ENCODE assay signal across 12 cellular contexts in the genomic region with DNA sequence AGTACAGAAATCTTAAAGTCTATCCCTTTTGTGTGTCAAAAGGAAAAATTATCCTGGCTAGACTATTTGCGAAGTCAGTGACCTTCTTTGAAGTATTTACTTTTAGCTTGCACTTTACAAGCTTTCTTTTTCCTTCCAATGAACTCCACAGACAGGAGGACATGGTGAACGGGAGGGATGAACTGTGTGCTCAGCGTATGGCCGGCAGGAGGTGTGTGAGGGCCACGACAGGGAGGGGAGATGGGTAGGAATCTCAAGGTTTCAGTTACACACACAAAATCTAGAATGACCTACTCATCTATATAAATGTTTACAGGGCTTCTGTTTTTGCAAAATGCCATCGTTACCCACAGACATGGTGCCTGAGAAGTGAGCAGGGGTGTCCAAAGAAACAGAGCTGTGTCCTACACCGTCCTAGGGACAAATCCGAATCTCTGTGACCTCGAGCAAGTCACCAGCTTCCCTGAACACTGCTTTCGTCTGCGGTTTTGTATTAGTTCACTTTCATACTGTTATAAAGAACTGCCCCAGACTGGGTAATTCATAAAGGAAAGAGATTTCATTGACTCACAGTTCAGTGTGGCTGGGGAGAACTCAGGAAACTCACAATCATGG.
A peak's percentile ranks its signal among the peaks of the same experiment; 100 is the strongest.
DNase-seq lines count a peak whose midpoint lies in the region; ATAC-seq and TF ChIP-seq lines count a peak whose summit lies in the region.
"Had no signal": no experiment of that assay in that cellular context is flagged by ENCODE, and none has a peak within 500 bp of the region (broad histone marks: within the 10 kb centered on the region; RNA-seq: fewer than 3 reads in every experiment).

No MANE protein-coding gene starts in this region.

- no peak for ATAC-seq in activated T-helper 17 cell treated with anti-CD3 and anti-CD28 coated beads, Interleukin-2, amount 50 U/mL, for 72 hours (replicated peaks)
- ATAC-seq: gastrocnemius medialis had no signal

- H2AFZ ChIP-seq in neural progenitor cell (replicated peaks) = no peak overlapping the region

- H3K27ac ChIP-seq in neural progenitor cell (no peak overlapping the region), right atrium auricular region (no peak overlapping the region)
- H3K27ac ChIP-seq: gastrocnemius medialis, sigmoid colon had no signal

- no peaks in the 10 kb centered on the region for H3K4me1 ChIP-seq in adipocyte (ENCODE audit: control insufficient read depth, insufficient read depth, low read length)
- H3K4me1 ChIP-seq in neural progenitor cell = no peaks in the 10 kb centered on the region
- H3K4me1 ChIP-seq in right atrium auricular region = no peaks in the 10 kb centered on the region
- H3K4me1 ChIP-seq: gastrocnemius medialis, sigmoid colon had no signal

- H3K4me3 Mint-ChIP-seq in neural progenitor cell = no peak overlapping the region
- H3K4me3 Mint-ChIP-seq in activated T-helper 1 cell treated with anti-CD3 and anti-CD28 coated beads, Interleukin-12 subunit alpha, Interleukin-12 subunit beta, Interleukin-2, Interleukin-4 antibody, amounts not matched to agents 30 ng/mL and 10 ng/mL and 1 ng/mL, durations not matched to agents 14 hours and 24 hours and 36 hours = no peak overlapping the region
- H3K4me3 Mint-ChIP-seq in activated T-helper 17 cell treated with anti-CD3 and anti-CD28 coated beads, Interleukin-2, amount 50 U/mL, for 72 hours = no peak overlapping the region

- peak; percentile 1 for DNase-seq in DMS53 treated with DMSO at 0.1 percent for 48 hours (lab: John Stamatoyannopoulos, UW; ENCODE audit: unreplicated experiment)
- DNase-seq in NCI-H2227 (lab: John Stamatoyannopoulos, UW; ENCODE audit: unreplicated experiment) = peak; percentile 18
- peak; percentile 17 for DNase-seq in adipocyte (ENCODE audit: low read depth)
- DNase-seq in neural progenitor cell (ENCODE audit: low spot score) = peak; percentile 34
- no peak for DNase-seq in activated T-helper 1 cell treated with anti-CD3 and anti-CD28 coated beads, Interleukin-12 subunit alpha, Interleukin-12 subunit beta, Interleukin-2, Interleukin-4 antibody, amounts not matched to agents 30 ng/mL and 10 ng/mL and 1 ng/mL, durations not matched to agents 14 hours and 24 hours and 36 hours (ENCODE audit: low spot score)
- no peak for DNase-seq in right atrium auricular region (ENCODE audit: low spot score)
- DNase-seq: activated CD4-positive, alpha-beta T cell treated with anti-CD3 and anti-CD28 coated beads for 4 hours; effector memory CD4-positive, alpha-beta T cell; gastrocnemius medialis; sigmoid colon had no signal

- no peaks in the 10 kb centered on the region for H3F3A ChIP-seq in neural progenitor cell (ENCODE audit: low read depth)

- no peaks in the 10 kb centered on the region for H3K4me1 Mint-ChIP-seq in neural progenitor cell
- H3K4me1 Mint-ChIP-seq in activated T-helper 1 cell treated with anti-CD3 and anti-CD28 coated beads, Interleukin-12 subunit alpha, Interleukin-12 subunit beta, Interleukin-2, Interleukin-4 antibody, amounts not matched to agents 30 ng/mL and 10 ng/mL and 1 ng/mL, durations not matched to agents 14 hours and 24 hours and 36 hours (ENCODE audit: low read depth) = no peaks in the 10 kb centered on the region
- no peaks in the 10 kb centered on the region for H3K4me1 Mint-ChIP-seq in activated T-helper 17 cell treated with anti-CD3 and anti-CD28 coated beads, Interleukin-2, amount 50 U/mL, for 72 hours

- TF ChIP-seq CTCF in neural progenitor cell (IDR thresholded peaks at IDR 0.05) = peak; percentile 43
- no peak for TF ChIP-seq CTCF in right atrium auricular region (IDR thresholded peaks at IDR 0.05)

- H3K36me3 ChIP-seq in adipocyte (ENCODE audit: control insufficient read depth, insufficient read depth, low read length, severe bottlenecking) (no peaks in the 10 kb centered on the region), neural progenitor cell (no peaks in the 10 kb centered on the region), right atrium auricular region (no peaks in the 10 kb centered on the region)
- H3K36me3 ChIP-seq: gastrocnemius medialis, sigmoid colon had no signal

- peaks cover 2% of the 10 kb centered on the region for H3K27me3 Mint-ChIP-seq in neural progenitor cell (ENCODE audit: insufficient read depth, low read depth)
- no peaks in the 10 kb centered on the region for H3K27me3 Mint-ChIP-seq in activated T-helper 1 cell treated with anti-CD3 and anti-CD28 coated beads, Interleukin-12 subunit alpha, Interleukin-12 subunit beta, Interleukin-2, Interleukin-4 antibody, amounts not matched to agents 30 ng/mL and 10 ng/mL and 1 ng/mL, durations not matched to agents 14 hours and 24 hours and 36 hours (ENCODE audit: insufficient read depth)
- no peaks in the 10 kb centered on the region for H3K27me3 Mint-ChIP-seq in activated T-helper 17 cell treated with anti-CD3 and anti-CD28 coated beads, Interleukin-2, amount 50 U/mL, for 72 hours

- H3K27me3 ChIP-seq in adipocyte (replicated peaks; ENCODE audit: control insufficient read depth, insufficient read depth, low read length) (no peaks in the 10 kb centered on the region), neural progenitor cell (no peaks in the 10 kb centered on the region), right atrium auricular region (no peaks in the 10 kb centered on the region)
- H3K27me3 ChIP-seq: gastrocnemius medialis, sigmoid colon had no signal

- H4K20me1 ChIP-seq in neural progenitor cell (ENCODE audit: low read depth) = no peaks in the 10 kb centered on the region

- H3K27ac Mint-ChIP-seq in neural progenitor cell = no peak overlapping the region
- no peak overlapping the region for H3K27ac Mint-ChIP-seq in activated T-helper 1 cell treated with anti-CD3 and anti-CD28 coated beads, Interleukin-12 subunit alpha, Interleukin-12 subunit beta, Interleukin-2, Interleukin-4 antibody, amounts not matched to agents 30 ng/mL and 10 ng/mL and 1 ng/mL, durations not matched to agents 14 hours and 24 hours and 36 hours
- no peak overlapping the region for H3K27ac Mint-ChIP-seq in activated T-helper 17 cell treated with anti-CD3 and anti-CD28 coated beads, Interleukin-2, amount 50 U/mL, for 72 hours
- H3K27ac Mint-ChIP-seq: activated T-helper 2 cell treated with anti-CD3 and anti-CD28 coated beads, Interferon-gamma antibody, Interleukin-2, Interleukin-4, amounts not matched to agents 10 μg/mL and 5 μg/mL and 100 μg/mL, durations not matched to agents 14 hours and 24 hours and 36 hours had no signal

- H3K9me3 ChIP-seq in adipocyte (ENCODE audit: control insufficient read depth, low read length) (no peaks in the 10 kb centered on the region), neural progenitor cell (ENCODE audit: low read depth) (no peaks in the 10 kb centered on the region), right atrium auricular region (no peaks in the 10 kb centered on the region)
- H3K9me3 ChIP-seq: gastrocnemius medialis, sigmoid colon had no signal

- intact Hi-C loops in activated T-helper 1 cell treated with anti-CD3 and anti-CD28 coated beads, Interleukin-12 subunit alpha, Interleukin-12 subunit beta, Interleukin-2, Interleukin-4 antibody, amounts not matched to agents 30 ng/mL and 10 ng/mL and 1 ng/mL, durations not matched to agents 14 hours and 24 hours and 36 hours (cut with micrococcal nuclease) = no loop called here

- H3K9ac ChIP-seq in adipocyte (ENCODE audit: low read length) = no peak overlapping the region
- no peak overlapping the region for H3K9ac ChIP-seq in neural progenitor cell

- no peaks in the 10 kb centered on the region for H3K79me2 ChIP-seq in neural progenitor cell (ENCODE audit: low read depth)

- no peak overlapping the region for H3K4me2 ChIP-seq in neural progenitor cell

- no peaks in the 10 kb centered on the region for H3K9me3 Mint-ChIP-seq in neural progenitor cell
- H3K9me3 Mint-ChIP-seq in activated T-helper 1 cell treated with anti-CD3 and anti-CD28 coated beads, Interleukin-12 subunit alpha, Interleukin-12 subunit beta, Interleukin-2, Interleukin-4 antibody, amounts not matched to agents 30 ng/mL and 10 ng/mL and 1 ng/mL, durations not matched to agents 14 hours and 24 hours and 36 hours = no peaks in the 10 kb centered on the region
- peaks cover 10% of the 10 kb centered on the region for H3K9me3 Mint-ChIP-seq in activated T-helper 17 cell treated with anti-CD3 and anti-CD28 coated beads, Interleukin-2, amount 50 U/mL, for 72 hours

- H3K36me3 Mint-ChIP-seq in neural progenitor cell = no peaks in the 10 kb centered on the region
- H3K36me3 Mint-ChIP-seq in activated T-helper 1 cell treated with anti-CD3 and anti-CD28 coated beads, Interleukin-12 subunit alpha, Interleukin-12 subunit beta, Interleukin-2, Interleukin-4 antibody, amounts not matched to agents 30 ng/mL and 10 ng/mL and 1 ng/mL, durations not matched to agents 14 hours and 24 hours and 36 hours (ENCODE audit: low read depth) = no peaks in the 10 kb centered on the region
- no peaks in the 10 kb centered on the region for H3K36me3 Mint-ChIP-seq in activated T-helper 17 cell treated with anti-CD3 and anti-CD28 coated beads, Interleukin-2, amount 50 U/mL, for 72 hours (ENCODE audit: low read depth)

- H3K4me3 ChIP-seq in adipocyte (ENCODE audit: low read length) (no peak overlapping the region), neural progenitor cell (no peak overlapping the region), right atrium auricular region (no peak overlapping the region)
- H3K4me3 ChIP-seq: gastrocnemius medialis, sigmoid colon had no signal

Comparison
In these comparisons a context has a peak if more than half of its experiments do, and no peak if none do; other contexts are left out.
1. DNase-seq: peak in DMS53 treated with DMSO at 0.1 percent for 48 hours (single experiment), NCI-H2227 (single experiment), adipocyte (single experiment) and neural progenitor cell (single experiment); none in activated T-helper 1 cell treated with anti-CD3 and anti-CD28 coated beads, Interleukin-12 subunit alpha, Interleukin-12 subunit beta, Interleukin-2, Interleukin-4 antibody, amounts not matched to agents 30 ng/mL and 10 ng/mL and 1 ng/mL, durations not matched to agents 14 hours and 24 hours and 36 hours (single experiment) and right atrium auricular region (single experiment).